18 cellular contexts compared by ENCODE assay signal in genomic region chr10:127904311-127904710, GRCh38. TPM values are rescaled to one million over a fixed set of nuclear protein-coding genes. Genes with fewer than 3 reads are reported as not detected.
"Had no signal": no experiment of that assay in that cellular context is flagged by ENCODE, and none has a peak within 500 bp of the region (broad histone marks: within the 10 kb centered on the region; RNA-seq: fewer than 3 reads in every experiment).

No MANE protein-coding gene starts in this region.

- H3K36me3 Mint-ChIP-seq: naive thymus-derived CD8-positive, alpha-beta T cell had no signal

- H3K9me3 ChIP-seq: sigmoid colon, stomach had no signal

- H3K27ac ChIP-seq: sigmoid colon, skin epidermis, stomach had no signal

- ATAC-seq: naive thymus-derived CD8-positive, alpha-beta T cell had no signal

- DNase-seq: cerebellar nuclear complex; dermis blood vessel endothelial cell; erythroblast; foreskin melanocyte; hippocampal formation; kidney glomerular epithelial cell; mammary epithelial cell; naive thymus-derived CD8-positive, alpha-beta T cell; stimulated activated CD4-positive, alpha-beta T cell treated with anti-CD3 and anti-CD28 coated beads, Interleukin-12 subunit alpha, Interleukin-12 subunit beta, amount 100 ng/mL, for 4 hours; stimulated activated naive CD4-positive, alpha-beta T cell; stomach; trophoblast cell had no signal

- H3K27ac Mint-ChIP-seq: naive thymus-derived CD8-positive, alpha-beta T cell had no signal

RNA-seq across cellular contexts. Expression of gene CLRN3, which starts 11.6 kb away (rescaled TPM):
- total RNA-seq: dermis blood vessel endothelial cell; endothelial cell of umbilical vein; mammary epithelial cell; mononuclear cell; naive thymus-derived CD8-positive, alpha-beta T cell; omental fat pad; pulmonary artery endothelial cell; sigmoid colon had no signal
- polyA plus RNA-seq: mammary epithelial cell; naive thymus-derived CD8-positive, alpha-beta T cell had no signal
